ENCODE assay signal across 33 cellular contexts in genomic region chr4:26354491-26354890, GRCh38.
"Had no signal": no experiment of that assay in that cellular context is flagged by ENCODE, and none has a peak within 500 bp of the region (broad histone marks: within the 10 kb centered on the region; RNA-seq: fewer than 3 reads in every experiment).

No MANE protein-coding gene starts in this region.

- H3K27me3 ChIP-seq: adrenal gland, ascending aorta, breast epithelium, cardiac muscle cell, esophagus muscularis mucosa, foreskin keratinocyte, gastrocnemius medialis had no signal

- H3K36me3 ChIP-seq: adrenal gland, ascending aorta, breast epithelium, cardiac muscle cell, esophagus muscularis mucosa, gastrocnemius medialis had no signal

- H3K4me3 ChIP-seq: adrenal gland, ascending aorta, breast epithelium, cardiac muscle cell, coronary artery, esophagus muscularis mucosa, gastrocnemius medialis had no signal

- H3K27ac ChIP-seq: adrenal gland, ascending aorta, breast epithelium, cardiac muscle cell, coronary artery, esophagus muscularis mucosa, foreskin keratinocyte, gastrocnemius medialis, WERI-Rb-1 had no signal

- H3K9me3 ChIP-seq: adrenal gland, ascending aorta, breast epithelium, esophagus muscularis mucosa, gastrocnemius medialis had no signal

- DNase-seq: activated CD4-positive, alpha-beta memory T cell treated with anti-CD3 and anti-CD28 coated beads for 36 hours; activated CD4-positive, alpha-beta T cell treated with anti-CD3 and anti-CD28 coated beads for 36 hours; activated CD4-positive, alpha-beta T cell treated with anti-CD3 and anti-CD28 coated beads, Interleukin-2, amount 10 ng/mL, durations not matched to agents 24 days and 14 days; activated CD4-positive, CD25-positive, alpha-beta regulatory T cell; activated CD4-positive, CD25-positive, alpha-beta regulatory T cell treated with anti-CD3 and anti-CD28 coated beads, Interleukin-2, amount 50 U/mL, for 72 hours; activated CD8-positive, alpha-beta memory T cell treated with anti-CD3 and anti-CD28 coated beads, Interleukin-2, amount 10 ng/mL, durations not matched to agents 7 days and 5 days; activated CD8-positive, alpha-beta memory T cell treated with anti-CD3 and anti-CD28 coated beads, Interleukin-2, amount 50 U/mL, for 4 hours; activated CD8-positive, alpha-beta T cell treated with anti-CD3 and anti-CD28 coated beads, Interleukin-2, amount 10 ng/mL, durations not matched to agents 7 days and 5 days; activated effector memory CD4-positive, alpha-beta T cell treated with anti-CD3 and anti-CD28 coated beads, Interleukin-2, amount 50 U/mL, for 16 hours; activated naive CD4-positive, alpha-beta T cell treated with anti-CD3 and anti-CD28 coated beads for 36 hours; activated naive CD8-positive, alpha-beta T cell treated with anti-CD3 and anti-CD28 coated beads for 36 hours; activated naive CD8-positive, alpha-beta T cell treated with anti-CD3 and anti-CD28 coated beads, Interleukin-2, amount 50 U/mL, for 24 hours; activated T-cell treated with anti-CD3 and anti-CD28 coated beads, Interleukin-2, amount 50 U/mL, for 1 hour; activated T-cell treated with anti-CD3 and anti-CD28 coated beads, Interleukin-2, amount 50 U/mL, for 48 hours; adrenal gland; amygdala; central memory CD4-positive, alpha-beta T cell; cerebellar nuclear complex; effector CD4-positive, alpha-beta T cell; effector memory CD8-positive, alpha-beta T cell; erythroblast; foreskin keratinocyte; gastrocnemius medialis; glutamatergic neuron; T-helper 1 cell; T-helper 17 cell; T1000 had no signal

- H3K4me1 ChIP-seq: ascending aorta, breast epithelium had no signal

- ATAC-seq: activated CD4-positive, alpha-beta T cell treated with anti-CD3 and anti-CD28 coated beads for 36 hours; activated CD8-positive, alpha-beta memory T cell treated with anti-CD3 and anti-CD28 coated beads, Interleukin-2, amount 10 ng/mL, durations not matched to agents 7 days and 5 days; activated CD8-positive, alpha-beta T cell treated with anti-CD3 and anti-CD28 coated beads, Interleukin-2, amount 10 ng/mL, durations not matched to agents 7 days and 5 days; activated naive CD8-positive, alpha-beta T cell treated with anti-CD3 and anti-CD28 coated beads, Interleukin-2, amount 50 U/mL, for 24 hours; effector memory CD8-positive, alpha-beta T cell; foreskin keratinocyte; gastrocnemius medialis; T-helper 17 cell had no signal
